Comparison of ENCODE assay signal across 10 cellular contexts in genomic region chr11:128210148-128210940, GRCh38.
DNase-seq lines count a peak whose midpoint lies in the region; ATAC-seq and TF ChIP-seq lines count a peak whose summit lies in the region.
"Had no signal": no experiment of that assay in that cellular context is flagged by ENCODE, and none has a peak within 500 bp of the region (broad histone marks: within the 10 kb centered on the region; RNA-seq: fewer than 3 reads in every experiment).

No MANE protein-coding gene starts in this region.

- H3K27me3 ChIP-seq in testis (no peaks in the 10 kb centered on the region), ovary (no peaks in the 10 kb centered on the region)

- WGBS in testis, 2 donors, result 62 to 66% methylated on average over 3 of the region's 3 CpGs
- WGBS in ovary, 3 donors, result 17 to 34% (median 25%) methylated on average over 3 of the region's 3 CpGs

- ATAC-seq in HG03135 (IDR thresholded peaks at IDR 0.05; ENCODE audit: unreplicated experiment), result no peak

- H3K36me3 ChIP-seq in testis (ENCODE audit: low read depth, missing control alignments), result no peaks in the 10 kb centered on the region
- no peaks in the 10 kb centered on the region for H3K36me3 ChIP-seq in ovary

- H3K9me3 ChIP-seq in testis, result no peaks in the 10 kb centered on the region
- no peaks in the 10 kb centered on the region for H3K9me3 ChIP-seq in ovary

- TF ChIP-seq CTCF in epithelial cell of proximal tubule (conservative IDR thresholded peaks at IDR 0.05; ENCODE audit: low read depth, low read length) (no peak), nephron progenitor cell (IDR thresholded peaks at IDR 0.05) (no peak), testis (IDR thresholded peaks at IDR 0.05) (no peak), ovary (IDR thresholded peaks at IDR 0.05) (no peak)

- H3K27me3 Mint-ChIP-seq in nephron progenitor cell (ENCODE audit: low read depth, poor library complexity), result peaks cover 2% of the 10 kb centered on the region

- H3K27ac ChIP-seq in testis, result no peak overlapping the region
- H3K27ac ChIP-seq in ovary, result no peak overlapping the region

- H3K27ac Mint-ChIP-seq in nephron progenitor cell, result peak overlapping the region; percentile 84

- H3K36me3 Mint-ChIP-seq in nephron progenitor cell (ENCODE audit: low read depth), result peaks cover 18% of the 10 kb centered on the region

- TF ChIP-seq POLR2A in testis (IDR thresholded peaks at IDR 0.05) (no peak), ovary (IDR thresholded peaks at IDR 0.05) (no peak)

- peak overlapping the region; percentile 24 for H3K4me3 ChIP-seq in epithelial cell of proximal tubule (ENCODE audit: low read depth, low read length)
- no peak overlapping the region for H3K4me3 ChIP-seq in testis
- no peak overlapping the region for H3K4me3 ChIP-seq in ovary

- no peaks in the 10 kb centered on the region for H3K4me1 ChIP-seq in testis
- H3K4me1 ChIP-seq in ovary (ENCODE audit: insufficient read depth), result peaks cover 5% of the 10 kb centered on the region

- DNase-seq in DMS53 (lab: John Stamatoyannopoulos, UW), result peak; percentile 77
- peak; percentile 32 for DNase-seq in NCI-H2196 treated with DMSO at 0.1 percent for 48 hours (lab: John Stamatoyannopoulos, UW; ENCODE audit: unreplicated experiment)
- DNase-seq in epithelial cell of proximal tubule (ENCODE audit: low read depth), result peak; percentile 100
- DNase-seq in nephron progenitor cell, result peak; percentile 34
- no peak for DNase-seq in testis
- DNase-seq in ovary, result no peak
- DNase-seq in SKM-1 (lab: John Stamatoyannopoulos, UW; ENCODE audit: unreplicated experiment), result no peak
- DNase-seq: amygdala, NCI-H1436 had no signal

- peaks cover 41% of the 10 kb centered on the region for H3K4me1 Mint-ChIP-seq in nephron progenitor cell

- no peak for TF ChIP-seq EP300 in ovary (IDR thresholded peaks at IDR 0.05)

- H3K9me3 Mint-ChIP-seq in nephron progenitor cell, result peaks cover 39% of the 10 kb centered on the region

- H3K4me3 Mint-ChIP-seq in nephron progenitor cell, result no peak overlapping the region

- intact Hi-C loops in testis (cut with DNase I; ENCODE audit: low total_unique reads) (no loop called here), ovary (cut with DNase I) (no loop called here)

Comparison
In these comparisons a context has a peak if more than half of its experiments do, and no peak if none do; other contexts are left out.
1. DNase-seq: peak in DMS53 (single experiment), NCI-H2196 treated with DMSO at 0.1 percent for 48 hours (single experiment), epithelial cell of proximal tubule (single experiment) and nephron progenitor cell (single experiment); none in testis (single experiment), ovary (0 of 5) and SKM-1 (single experiment).